8 cellular contexts compared by ENCODE assay signal in the genomic region with DNA sequence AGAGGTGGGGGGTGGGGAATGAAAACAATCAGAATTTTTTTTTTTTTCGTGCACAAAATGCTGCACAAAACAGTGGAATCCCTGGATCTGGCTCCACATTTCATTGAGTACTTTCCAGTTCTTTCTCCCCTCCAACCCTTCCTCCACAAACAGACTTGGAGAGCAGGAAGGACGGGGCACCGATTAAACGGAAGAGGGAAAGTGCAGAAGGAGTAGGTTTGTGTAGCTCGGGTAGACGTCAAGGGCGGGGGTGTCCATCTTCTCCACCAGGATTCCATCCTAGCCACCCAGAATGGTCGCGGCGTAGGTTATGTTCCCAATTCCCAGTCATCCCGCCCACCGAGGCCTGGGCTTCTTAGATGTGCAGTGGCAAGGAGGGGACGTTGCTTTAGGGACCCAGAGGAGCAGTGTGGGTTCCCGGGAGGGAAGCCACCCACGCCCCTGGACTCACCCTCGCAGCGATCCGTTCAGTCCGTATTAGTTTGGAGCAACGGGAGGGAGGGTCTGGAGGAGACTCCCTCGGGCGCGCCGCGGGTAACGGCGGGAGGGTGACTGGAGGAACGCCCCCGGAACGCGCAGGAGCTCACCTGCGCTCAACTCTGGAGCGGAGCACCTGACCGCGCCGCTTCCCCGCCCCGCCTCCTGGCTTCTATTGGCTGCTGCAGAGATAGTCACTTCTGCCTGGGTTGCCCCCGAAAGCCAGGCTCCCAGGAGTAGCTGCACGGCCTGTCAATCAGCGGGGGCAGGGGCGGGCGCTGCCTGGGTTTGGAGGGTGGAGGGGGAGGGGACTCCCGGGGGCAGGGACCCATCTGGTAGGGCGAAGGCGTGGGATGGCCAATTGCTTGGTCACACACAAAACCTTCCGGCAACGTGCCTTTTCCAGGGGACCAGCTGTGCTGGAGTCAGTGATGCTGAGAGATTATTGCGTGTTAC. TPM values are rescaled to one million over a fixed set of nuclear protein-coding genes. Genes with fewer than 3 reads are reported as not detected.
DNase-seq lines count a peak whose midpoint lies in the region; ATAC-seq and TF ChIP-seq lines count a peak whose summit lies in the region.

A gene with protein sequence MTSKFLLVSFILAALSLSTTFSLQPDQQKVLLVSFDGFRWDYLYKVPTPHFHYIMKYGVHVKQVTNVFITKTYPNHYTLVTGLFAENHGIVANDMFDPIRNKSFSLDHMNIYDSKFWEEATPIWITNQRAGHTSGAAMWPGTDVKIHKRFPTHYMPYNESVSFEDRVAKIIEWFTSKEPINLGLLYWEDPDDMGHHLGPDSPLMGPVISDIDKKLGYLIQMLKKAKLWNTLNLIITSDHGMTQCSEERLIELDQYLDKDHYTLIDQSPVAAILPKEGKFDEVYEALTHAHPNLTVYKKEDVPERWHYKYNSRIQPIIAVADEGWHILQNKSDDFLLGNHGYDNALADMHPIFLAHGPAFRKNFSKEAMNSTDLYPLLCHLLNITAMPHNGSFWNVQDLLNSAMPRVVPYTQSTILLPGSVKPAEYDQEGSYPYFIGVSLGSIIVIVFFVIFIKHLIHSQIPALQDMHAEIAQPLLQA (minus strand): TSS at position 624 of the 933 bp plus-strand sequence. CDS start 2,718 bp downstream, outside the sequence.

- H4K20me1 ChIP-seq in fibroblast of lung (ENCODE audit: control insufficient read depth, extremely low read depth, insufficient read depth, low read length) = no peaks in the 10 kb centered on the region

- no peak within 1 kb of the TSS for H3K27ac ChIP-seq in ACC112 (ENCODE audit: low read depth, low read length)
- no peak within 1 kb of the TSS for H3K27ac ChIP-seq in fibroblast of lung (ENCODE audit: insufficient read depth, low read length)
- H3K27ac ChIP-seq in naive thymus-derived CD4-positive, alpha-beta T cell (ENCODE audit: low read depth, low read length) = no peak within 1 kb of the TSS

- H3K4me1 ChIP-seq in ACC112 (ENCODE audit: control insufficient read depth, insufficient read depth, low read length, unreplicated experiment) = no peaks in the 10 kb centered on the region
- H3K4me1 ChIP-seq in fibroblast of lung (ENCODE audit: control insufficient read depth, extremely low read depth, insufficient read depth, low read length) = no peaks in the 10 kb centered on the region
- H3K4me1 ChIP-seq in naive thymus-derived CD4-positive, alpha-beta T cell (ENCODE audit: control insufficient read depth in 2 of 2, insufficient read depth in 2 of 2, low read length in 2 of 2) = peaks cover 0 to 20% of the 10 kb centered on the region in 2 donors

- peak within 1 kb of the TSS in 1 of 9 donors; percentile 3 for H3K27ac Mint-ChIP-seq in naive thymus-derived CD4-positive, alpha-beta T cell

- TF ChIP-seq POLR2A in GM18951 (IDR thresholded peaks at IDR 0.05; ENCODE audit: extremely low read depth, insufficient read depth, insufficient read length) = peak; percentile 40

- DNase-seq in NCI-H69 (lab: John Stamatoyannopoulos, UW) (peak; percentile 99), fibroblast of lung (ENCODE audit: low read depth in 2 of 2) (peak; percentile 12 to 28)
- DNase-seq in activated T-cell treated with anti-CD3 and anti-CD28 coated beads, Interleukin-2, amount 50 U/mL, for 48 hours = peak; percentile 69 to 76
- peak; percentile 31 to 69 (median 56) for DNase-seq in naive thymus-derived CD4-positive, alpha-beta T cell
- DNase-seq in stimulated activated CD8-positive, alpha-beta memory T cell treated with anti-CD3 and anti-CD28 coated beads, Interleukin-7, amount 100 ng/mL, for 4 hours (ENCODE audit: low read depth in 2 of 2) = peak; percentile 55 to 78

- intact Hi-C loops in naive thymus-derived CD4-positive, alpha-beta T cell (cut with micrococcal nuclease) = loop anchor here in 1 of 2 donors (1.0 kb wide), 1 partner anchor 41 kb away; a partner anchor contains a TSS

- H3K4me3 ChIP-seq in ACC112 (ENCODE audit: low read depth, low read length) (peak within 1 kb of the TSS; percentile 77), fibroblast of lung (replicated peaks in 1 of 4; ENCODE audit: control extremely low read depth in 1 of 4, insufficient read depth in 1 of 4, low read depth in 3 of 4, low read length in 4 of 4) (peak within 1 kb of the TSS; percentile 50 to 59 (median 57))
- H3K4me3 ChIP-seq in naive thymus-derived CD4-positive, alpha-beta T cell (ENCODE audit: low read length) = peak within 1 kb of the TSS; percentile 79

- H2AFZ ChIP-seq in ACC112 (ENCODE audit: low read length, unreplicated experiment) = peak within 1 kb of the TSS; percentile 71
- H2AFZ ChIP-seq in fibroblast of lung (ENCODE audit: low read length) = peak within 1 kb of the TSS; percentile 79

- no peaks in the 10 kb centered on the region for H3K36me3 Mint-ChIP-seq in naive thymus-derived CD4-positive, alpha-beta T cell

- H3K4me1 Mint-ChIP-seq in naive thymus-derived CD4-positive, alpha-beta T cell = peaks cover 6 to 19% (median 13%) of the 10 kb centered on the region in 7 donors

- ATAC-seq in HG03159 (IDR thresholded peaks at IDR 0.05; ENCODE audit: unreplicated experiment) = peak; percentile 87
- peak; percentile 92 for ATAC-seq in naive thymus-derived CD4-positive, alpha-beta T cell

- H3K9me3 Mint-ChIP-seq in naive thymus-derived CD4-positive, alpha-beta T cell = no peaks in the 10 kb centered on the region

- TF ChIP-seq CTCF in fibroblast of lung (conservative IDR thresholded peaks at IDR 0.05 in 1 of 2, IDR thresholded peaks at IDR 0.05 in 1 of 2; ENCODE audit: low read depth in 1 of 2, low read length in 2 of 2) = no peak

- H3K79me2 ChIP-seq in ACC112 (ENCODE audit: control insufficient read depth, insufficient read depth, low read length, unreplicated experiment) (no peaks in the 10 kb centered on the region), fibroblast of lung (ENCODE audit: control insufficient read depth, insufficient read depth, low read length) (no peaks in the 10 kb centered on the region)

- H3K4me2 ChIP-seq in fibroblast of lung (ENCODE audit: extremely low read depth, insufficient read depth, low read length) = peak within 1 kb of the TSS; percentile 95

- CTCF ChIA-PET in naive thymus-derived CD4-positive, alpha-beta T cell (lab: Charles Lee) = interaction anchor here (0.6 to 1.0 kb wide), 2 partner anchors 46 to 306 kb away, joined by 3 to 4 read pairs; no protein-coding TSS in a partner anchor

- H3K27me3 ChIP-seq in ACC112 (ENCODE audit: insufficient read depth, low read length) = peaks cover 46% of the 10 kb centered on the region
- H3K27me3 ChIP-seq in fibroblast of lung (ENCODE audit: control insufficient read depth, insufficient read depth, low read length) = no peaks in the 10 kb centered on the region
- H3K27me3 ChIP-seq in naive thymus-derived CD4-positive, alpha-beta T cell (ENCODE audit: control insufficient read depth in 2 of 2, insufficient read depth in 2 of 2, low read length in 2 of 2) = no peaks in the 10 kb centered on the region

- peaks cover 15 to 74% (median 29%) of the 10 kb centered on the region in 5 donors for H3K27me3 Mint-ChIP-seq in naive thymus-derived CD4-positive, alpha-beta T cell

- peak within 1 kb of the TSS; percentile 7 for H3K9ac ChIP-seq in fibroblast of lung (ENCODE audit: insufficient read depth, low read length)

- peak within 1 kb of the TSS; percentile 68 to 88 (median 84) for H3K4me3 Mint-ChIP-seq in naive thymus-derived CD4-positive, alpha-beta T cell

- no peaks in the 10 kb centered on the region for H3K9me3 ChIP-seq in fibroblast of lung (ENCODE audit: control insufficient read depth, insufficient read depth, low read depth, low read length)
- H3K9me3 ChIP-seq in naive thymus-derived CD4-positive, alpha-beta T cell (ENCODE audit: control insufficient read depth in 2 of 3, low read length in 3 of 3) = no peaks in the 10 kb centered on the region

- H3K36me3 ChIP-seq in ACC112 (ENCODE audit: insufficient read depth, low read length) (no peaks in the 10 kb centered on the region), fibroblast of lung (ENCODE audit: control insufficient read depth, insufficient read depth, low read length) (no peaks in the 10 kb centered on the region)
- H3K36me3 ChIP-seq in naive thymus-derived CD4-positive, alpha-beta T cell (ENCODE audit: control insufficient read depth in 2 of 3, insufficient read depth in 3 of 3, low read length in 3 of 3) = no peaks in the 10 kb centered on the region

- in situ Hi-C loops in GM18951 (cut with MboI; ENCODE audit: low sequenced_read_pairs, unreplicated experiment) = no loop called here

- POLR2A ChIA-PET in naive thymus-derived CD4-positive, alpha-beta T cell (lab: Charles Lee) = interaction anchor here (0.7 kb wide), 1 partner anchor 207 kb away, joined by 3 read pairs; no protein-coding TSS in a partner anchor

RNA-seq across cellular contexts. Expression of the gene that starts here (rescaled TPM):
- total RNA-seq in fibroblast of lung = 2.3 and 2.5 TPM in 2 replicates
- 0.16 and 1.4 TPM in 2 replicates for polyA plus RNA-seq in fibroblast of lung
- polyA plus RNA-seq in fibroblast of lung (2012) = 0.08 and 1.5 TPM in 2 replicates
- 0.67 TPM in 1 of 2 replicates, not detected in the other for polyA minus RNA-seq in fibroblast of lung (ENCODE audit: low replicate concordance)
- total RNA-seq in naive thymus-derived CD4-positive, alpha-beta T cell = 1 to 10 TPM in 1 of 5 experiments, under 1 TPM in 2, not detected in 2; 0.59 to 1.4 (median 0.92) TPM
- polyA plus RNA-seq in naive thymus-derived CD4-positive, alpha-beta T cell = 1 to 10 TPM in 1 of 2 donors, under 1 TPM in 1; 0.50 to 1.7 TPM

Comparison
In these comparisons a context has a peak if more than half of its experiments do, and no peak if none do; other contexts are left out.
1. DNase-seq: peak in every context shown above with its lines; median percentile 99 in NCI-H69; 72 in activated T-cell treated with anti-CD3 and anti-CD28 coated beads, Interleukin-2, amount 50 U/mL, for 48 hours; 66 in stimulated activated CD8-positive, alpha-beta memory T cell treated with anti-CD3 and anti-CD28 coated beads, Interleukin-7, amount 100 ng/mL, for 4 hours; 56 in naive thymus-derived CD4-positive, alpha-beta T cell; 20 in fibroblast of lung.